ENCODE assay signal across 8 cellular contexts in genomic region chr14:44897041-44897843, GRCh38.
DNase-seq lines count a peak whose midpoint lies in the region; ATAC-seq, FAIRE-seq and TF ChIP-seq lines count a peak whose summit lies in the region.

No MANE protein-coding gene starts in this region.

- FAIRE-seq in keratinocyte (lab: Jason Lieb, UNC): no peak

- no peaks in the 10 kb centered on the region for H3K9me3 ChIP-seq in keratinocyte (ENCODE audit: control insufficient read depth, low read depth, low read length)

- peak overlapping the region; percentile 94 for H2AFZ ChIP-seq in keratinocyte (ENCODE audit: control insufficient read depth, low read length)

- no peaks in the 10 kb centered on the region for H3K9me1 ChIP-seq in keratinocyte (ENCODE audit: control insufficient read depth, extremely low read depth, insufficient read depth, low read length)

- no peak for TF ChIP-seq CTCF in keratinocyte (optimal IDR thresholded peaks at IDR 0.05 in 1 of 3, IDR thresholded peaks at IDR 0.05 in 1 of 3, conservative IDR thresholded peaks at IDR 0.05 in 1 of 3; ENCODE audit: extremely low read depth in 1 of 3, insufficient read depth in 2 of 3, low read length in 3 of 3)

- H4K20me1 ChIP-seq in keratinocyte (ENCODE audit: control insufficient read depth, extremely low read depth, insufficient read depth, low read length): no peaks in the 10 kb centered on the region

- H3K27ac ChIP-seq in keratinocyte (ENCODE audit: control insufficient read depth, insufficient read depth, low read length): peak overlapping the region; percentile 72

- no peaks in the 10 kb centered on the region for H3K79me2 ChIP-seq in keratinocyte (ENCODE audit: control insufficient read depth, insufficient read depth, low read length)

- H3K4me1 ChIP-seq in keratinocyte (ENCODE audit: control insufficient read depth, extremely low read depth, insufficient read depth, low read length): peaks cover 8% of the 10 kb centered on the region

- dilution Hi-C loops in keratinocyte (cut with MboI; ENCODE audit: extremely low pct_ligation_motif_present, low sequenced_read_pairs): no loop called here

- peak overlapping the region; percentile 74 to 96 (median 92) for H3K4me3 ChIP-seq in keratinocyte (ENCODE audit: control insufficient read depth in 2 of 3, extremely low read depth in 1 of 3, insufficient read depth in 2 of 3, low read depth in 1 of 3, low read length in 3 of 3)

- ATAC-seq in GM19043 (IDR thresholded peaks at IDR 0.05; ENCODE audit: low read depth, unreplicated experiment) (peak; percentile 89), HG03354 (IDR thresholded peaks at IDR 0.05; ENCODE audit: poor library complexity, severe bottlenecking, unreplicated experiment) (peak; percentile 94)
- ATAC-seq in activated CD4-positive, CD25-positive, alpha-beta regulatory T cell treated with anti-CD3 and anti-CD28 coated beads, Interleukin-2, amount 50 U/mL, for 24 hours: peak; percentile 97 to 98

- peak overlapping the region; percentile 98 for H3K4me2 ChIP-seq in keratinocyte (ENCODE audit: control insufficient read depth, extremely low read depth, insufficient read depth, low read depth, low read length)

- peak; percentile 97 for DNase-seq in AG20443 (ENCODE audit: low spot score)
- DNase-seq in NCI-H446 (lab: John Stamatoyannopoulos, UW): peak; percentile 94 to 97
- peak; percentile 98 for DNase-seq in cerebellar cortex (ENCODE audit: low spot score)
- DNase-seq in keratinocyte (ENCODE audit: low read depth, low spot score): peak; percentile 57
- DNase-seq in stimulated activated CD4-positive, alpha-beta T cell treated with anti-CD3 and anti-CD28 coated beads, Interleukin-12 subunit alpha, Interleukin-12 subunit beta, amount 100 ng/mL, for 48 hours (ENCODE audit: low read depth in 2 of 3, low spot score in 1 of 3): peak; percentile 96 to 98 (median 97)

- no peaks in the 10 kb centered on the region for H3K36me3 ChIP-seq in keratinocyte (ENCODE audit: control insufficient read depth in 2 of 2, extremely low read depth in 1 of 2, insufficient read depth in 2 of 2, low read length in 2 of 2)

- H3K9ac ChIP-seq in keratinocyte (ENCODE audit: control insufficient read depth, extremely low read depth, insufficient read depth, low read length): peak overlapping the region; percentile 86

- H3K27me3 ChIP-seq in keratinocyte (ENCODE audit: control insufficient read depth, extremely low read depth, insufficient read depth, low read length): no peaks in the 10 kb centered on the region

Comparison
In these comparisons a context has a peak if more than half of its experiments do, and no peak if none do; other contexts are left out.
1. Peak in every context shown above with its lines: DNase-seq, ATAC-seq, H3K4me3 ChIP-seq and H3K27ac ChIP-seq.